ENCODE assay signal across 8 cellular contexts in the genomic region with DNA sequence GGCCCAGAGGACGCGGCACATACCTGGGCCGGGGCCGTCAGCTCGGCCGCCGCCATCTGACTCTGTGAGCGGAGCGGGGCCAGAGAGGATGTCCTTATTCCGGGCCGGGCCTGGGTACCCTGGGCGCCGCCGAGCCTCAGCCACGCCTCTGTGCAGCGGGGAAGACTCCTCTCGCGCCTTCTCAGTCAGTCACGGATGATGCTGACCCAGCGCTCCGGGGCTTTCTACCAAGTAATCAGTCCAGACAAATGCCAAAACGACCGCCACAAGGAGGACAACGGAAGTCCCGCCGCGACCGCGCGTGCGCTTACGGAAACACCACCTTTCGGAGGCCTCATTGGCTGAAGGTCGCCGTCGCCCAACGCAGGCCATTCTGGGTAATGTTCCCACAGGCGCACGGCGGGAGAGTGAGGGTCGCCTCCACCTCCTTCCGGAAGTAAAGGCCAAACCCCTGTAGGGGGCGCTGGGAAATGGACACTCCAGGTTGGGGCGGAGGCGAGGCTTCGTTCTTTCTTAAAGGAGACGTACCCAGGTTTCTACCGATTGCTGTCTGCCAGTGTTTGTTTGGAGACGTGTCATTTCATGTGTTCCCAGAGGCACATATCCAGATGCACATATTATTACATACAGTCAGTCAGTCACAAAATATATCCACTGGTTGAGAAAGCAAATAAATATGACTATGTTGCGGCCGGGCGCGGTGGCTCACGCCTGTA. TPM values are rescaled to one million over a fixed set of nuclear protein-coding genes. Genes with fewer than 3 reads are reported as not detected.
DNase-seq lines count a peak whose midpoint lies in the region; ATAC-seq, FAIRE-seq and TF ChIP-seq lines count a peak whose summit lies in the region.

A gene (minus strand): TSS at position 288 of the 716 bp plus-strand sequence. CDS start 232 bp downstream, at position 56.

- H3K4me1 Mint-ChIP-seq in natural killer cell = peaks cover 20 to 40% of the 10 kb centered on the region in 2 donors
- peaks cover 27 to 41% of the 10 kb centered on the region in 2 donors for H3K4me1 Mint-ChIP-seq in stimulated activated naive B cell treated with anti-CD40 and anti-IgM and Interleukin-4, amounts not matched to agents 10 μg/mL and 1 μg/mL and 100 μg/mL, for 72 hours

- H3K27ac Mint-ChIP-seq in natural killer cell = peak within 1 kb of the TSS; percentile 92 to 93
- H3K27ac Mint-ChIP-seq in stimulated activated naive B cell treated with anti-CD40 and anti-IgM and Interleukin-4, amounts not matched to agents 10 μg/mL and 1 μg/mL and 100 μg/mL, for 72 hours = peak within 1 kb of the TSS; percentile 94

- peak; percentile 55 for TF ChIP-seq CTCF in fibroblast of pulmonary artery (IDR thresholded peaks at IDR 0.05; ENCODE audit: low read length, missing control alignments)
- TF ChIP-seq CTCF in natural killer cell (IDR thresholded peaks at IDR 0.05) = peak; percentile 53

- H3K9me3 Mint-ChIP-seq in natural killer cell = peaks cover 3 to 5% of the 10 kb centered on the region in 2 donors
- H3K9me3 Mint-ChIP-seq in stimulated activated naive B cell treated with anti-CD40 and anti-IgM and Interleukin-4, amounts not matched to agents 10 μg/mL and 1 μg/mL and 100 μg/mL, for 72 hours = peaks cover 23 to 35% of the 10 kb centered on the region in 2 donors

- no peaks in the 10 kb centered on the region for H3K27me3 Mint-ChIP-seq in natural killer cell (ENCODE audit: low read depth in 2 of 2)
- H3K27me3 Mint-ChIP-seq in stimulated activated naive B cell treated with anti-CD40 and anti-IgM and Interleukin-4, amounts not matched to agents 10 μg/mL and 1 μg/mL and 100 μg/mL, for 72 hours = no peaks in the 10 kb centered on the region

- peak within 1 kb of the TSS; percentile 87 for H3K4me3 ChIP-seq in fibroblast of pulmonary artery (replicated peaks; ENCODE audit: low read depth, low read length)

- H3K36me3 Mint-ChIP-seq in natural killer cell = peaks cover 11% of the 10 kb centered on the region
- peaks cover 31 to 39% of the 10 kb centered on the region in 2 donors for H3K36me3 Mint-ChIP-seq in stimulated activated naive B cell treated with anti-CD40 and anti-IgM and Interleukin-4, amounts not matched to agents 10 μg/mL and 1 μg/mL and 100 μg/mL, for 72 hours

- intact Hi-C loops in natural killer cell (cut with micrococcal nuclease) = loop anchor here (1.0 kb wide), 1 partner anchor 31 kb away; a partner anchor contains a TSS

- ATAC-seq in GM19468 (IDR thresholded peaks at IDR 0.05; ENCODE audit: extremely low read depth, unreplicated experiment) (peak; percentile 94), natural killer cell (peak; percentile 90 to 91 (median 91))
- ATAC-seq in stimulated activated naive B cell treated with anti-CD40 and anti-IgM and Interleukin-4, amounts not matched to agents 10 μg/mL and 1 μg/mL and 100 μg/mL, for 72 hours (replicated peaks) = peak; percentile 98 to 99

- DNase-seq in COLO829 (ENCODE audit: low spot score) (peak; percentile 90), HTR-8/SVneo (ENCODE audit: insufficient read length, low spot score) (peak; percentile 97), fibroblast of pulmonary artery (ENCODE audit: low read depth) (peak; percentile 96), natural killer cell (peak; percentile 80)
- DNase-seq in activated effector memory CD4-positive, alpha-beta T cell treated with Interleukin-2 at 50 U/mL for 16 hours = peak; percentile 83
- DNase-seq in stimulated activated naive B cell treated with anti-CD40 and anti-IgM and Interleukin-4, amounts not matched to agents 10 μg/mL and 1 μg/mL and 100 μg/mL, for 72 hours = peak; percentile 96

- FAIRE-seq in HTR-8/SVneo (lab: Jason Lieb, UNC) = peak; percentile 99

- peak within 1 kb of the TSS; percentile 94 for H3K4me3 Mint-ChIP-seq in natural killer cell
- peak within 1 kb of the TSS; percentile 95 to 98 for H3K4me3 Mint-ChIP-seq in stimulated activated naive B cell treated with anti-CD40 and anti-IgM and Interleukin-4, amounts not matched to agents 10 μg/mL and 1 μg/mL and 100 μg/mL, for 72 hours

TF ChIP-seq in PFSK-1, 5 proteins besides CTCF, POLR2A, EP300 and RAD21:
- TF ChIP-seq FOXP2 (optimal IDR thresholded peaks at IDR 0.05; ENCODE audit: borderline replicate concordance, extremely low read depth, extremely low read length, insufficient read depth) (peak; percentile 63), TAF1 (IDR thresholded peaks at IDR 0.05; ENCODE audit: borderline replicate concordance, insufficient read depth, low read length) (0 out of 2 replicates have a peak, but pooled peaks have one; percentile 20), POLR2AphosphoS5 (IDR thresholded peaks at IDR 0.05; ENCODE audit: low read depth, low read length) (peak; percentile 76), SIN3A (IDR thresholded peaks at IDR 0.05; ENCODE audit: borderline replicate concordance, insufficient read depth, low read length) (no peak)
- TF ChIP-seq, protein P1, sequence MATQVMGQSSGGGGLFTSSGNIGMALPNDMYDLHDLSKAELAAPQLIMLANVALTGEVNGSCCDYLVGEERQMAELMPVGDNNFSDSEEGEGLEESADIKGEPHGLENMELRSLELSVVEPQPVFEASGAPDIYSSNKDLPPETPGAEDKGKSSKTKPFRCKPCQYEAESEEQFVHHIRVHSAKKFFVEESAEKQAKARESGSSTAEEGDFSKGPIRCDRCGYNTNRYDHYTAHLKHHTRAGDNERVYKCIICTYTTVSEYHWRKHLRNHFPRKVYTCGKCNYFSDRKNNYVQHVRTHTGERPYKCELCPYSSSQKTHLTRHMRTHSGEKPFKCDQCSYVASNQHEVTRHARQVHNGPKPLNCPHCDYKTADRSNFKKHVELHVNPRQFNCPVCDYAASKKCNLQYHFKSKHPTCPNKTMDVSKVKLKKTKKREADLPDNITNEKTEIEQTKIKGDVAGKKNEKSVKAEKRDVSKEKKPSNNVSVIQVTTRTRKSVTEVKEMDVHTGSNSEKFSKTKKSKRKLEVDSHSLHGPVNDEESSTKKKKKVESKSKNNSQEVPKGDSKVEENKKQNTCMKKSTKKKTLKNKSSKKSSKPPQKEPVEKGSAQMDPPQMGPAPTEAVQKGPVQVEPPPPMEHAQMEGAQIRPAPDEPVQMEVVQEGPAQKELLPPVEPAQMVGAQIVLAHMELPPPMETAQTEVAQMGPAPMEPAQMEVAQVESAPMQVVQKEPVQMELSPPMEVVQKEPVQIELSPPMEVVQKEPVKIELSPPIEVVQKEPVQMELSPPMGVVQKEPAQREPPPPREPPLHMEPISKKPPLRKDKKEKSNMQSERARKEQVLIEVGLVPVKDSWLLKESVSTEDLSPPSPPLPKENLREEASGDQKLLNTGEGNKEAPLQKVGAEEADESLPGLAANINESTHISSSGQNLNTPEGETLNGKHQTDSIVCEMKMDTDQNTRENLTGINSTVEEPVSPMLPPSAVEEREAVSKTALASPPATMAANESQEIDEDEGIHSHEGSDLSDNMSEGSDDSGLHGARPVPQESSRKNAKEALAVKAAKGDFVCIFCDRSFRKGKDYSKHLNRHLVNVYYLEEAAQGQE (IDR thresholded peaks at IDR 0.05; ENCODE audit: insufficient read depth in 1 of 2, low read depth in 2 of 2, low read length in 2 of 2) = no peak
TF ChIP-seq in PFSK-1: peak in this region for 3.

RNA-seq across cellular contexts. Expression of the gene that starts here (rescaled TPM):
- 1.7 TPM for polyA plus RNA-seq in PFSK-1 (2012; ENCODE audit: insufficient read length, low read depth)
- 10 to 100 TPM; 17.7 to 31.2 (median 27.2) TPM for total RNA-seq in natural killer cell

Comparison
In these comparisons a context has a peak if more than half of its experiments do, and no peak if none do; other contexts are left out.
1. Peak in every context shown above with its lines: DNase-seq, ATAC-seq and H3K4me3 ChIP-seq.